13 cellular contexts compared by ENCODE assay signal in the genomic region with DNA sequence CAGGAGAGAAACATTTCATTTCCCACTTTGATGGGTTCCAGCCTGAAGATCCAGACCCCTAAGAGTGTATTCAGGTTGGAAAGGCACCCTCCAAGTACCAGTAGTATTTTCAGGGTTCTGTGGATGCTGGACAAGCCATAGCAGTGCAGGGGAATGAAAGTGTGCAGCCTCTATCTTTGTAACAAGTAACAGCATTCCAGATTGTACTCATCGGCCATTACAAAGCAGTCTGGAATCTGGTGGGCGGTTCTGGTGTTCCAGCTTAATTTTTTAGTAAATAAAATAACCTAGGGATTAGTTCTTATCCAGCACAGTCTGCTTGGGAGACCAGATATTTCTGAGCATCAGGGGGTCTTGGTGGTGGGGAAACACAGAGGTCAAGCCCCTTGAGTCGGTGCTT. TPM values are rescaled to one million over a fixed set of nuclear protein-coding genes. Genes with fewer than 3 reads are reported as not detected.
DNase-seq lines count a peak whose midpoint lies in the region; ATAC-seq, FAIRE-seq and TF ChIP-seq lines count a peak whose summit lies in the region.
"Had no signal": no experiment of that assay in that cellular context is flagged by ENCODE, and none has a peak within 500 bp of the region (broad histone marks: within the 10 kb centered on the region; RNA-seq: fewer than 3 reads in every experiment).

No MANE protein-coding gene starts in this region.

- H3K27ac ChIP-seq in HUES64 (ENCODE audit: low read depth, low read length) (0 out of 2 replicates have a peak overlapping the region, but pooled peaks have one; percentile 3), H1 (ENCODE audit: low read depth, low read length) (no peak overlapping the region)
- H3K27ac ChIP-seq: BLaER1, colonic mucosa, KMS-11, parathyroid adenoma had no signal

- H2AK5ac ChIP-seq in H1 (ENCODE audit: low read depth, low read length) = no peak overlapping the region

- H3K4me3 ChIP-seq in AG04449 (ENCODE audit: low read depth, low read length) (no peak overlapping the region), HUES64 (ENCODE audit: low read length) (no peak overlapping the region), H1 (ENCODE audit: extremely low read depth in 1 of 4, insufficient read depth in 2 of 4, low read depth in 3 of 4, low read length in 4 of 4) (no peak overlapping the region)
- H3K4me3 ChIP-seq: BLaER1, colonic mucosa had no signal

- H3K9me3 ChIP-seq in HUES64 (ENCODE audit: insufficient read depth, low read depth, low read length) (no peaks in the 10 kb centered on the region), H1 (ENCODE audit: insufficient read depth in 2 of 2, low read depth in 1 of 2, low read length in 1 of 2) (no peaks in the 10 kb centered on the region)
- H3K9me3 ChIP-seq: BLaER1, colonic mucosa had no signal

- no peak overlapping the region for H3K14ac ChIP-seq in H1 (ENCODE audit: insufficient read length)

- POLR2A ChIA-PET in AG04449 (lab: Yijun Ruan, JAX) = interaction anchor here (0.6 to 0.7 kb wide), 2 partner anchors 9 to 210 kb away, joined by 3 read pairs; no protein-coding TSS in a partner anchor
- POLR2A ChIA-PET in H1 (lab: Charles Lee; ENCODE audit: partially characterized antibody) = no interaction called here

- no peak overlapping the region for H2AFZ ChIP-seq in H1 (ENCODE audit: low read length)
- H2AFZ ChIP-seq: parathyroid adenoma had no signal

- H2BK20ac ChIP-seq in H1 (ENCODE audit: low read length) = 0 out of 2 replicates have a peak overlapping the region, but pooled peaks have one; percentile 15

- 83% methylated on average over 3 of the region's 3 CpGs for WGBS in HUES64
- 85% methylated on average over 3 of the region's 3 CpGs; no CpG with 5 or more reads in 1 of the 2 experiments for WGBS in H1 (ENCODE audit: extremely low coverage in 1 of 2, insufficient coverage in 1 of 2, insufficient read length in 1 of 2, insufficient replicate concordance in 2 of 2, low coverage in 1 of 2, low lambda C conversion rate in 2 of 2, missing lambda C conversion rate in 1 of 2), 2 experiments

- no peak for TF ChIP-seq EP300 in H1 (IDR thresholded peaks at IDR 0.05; ENCODE audit: borderline replicate concordance in 1 of 2, low read depth in 2 of 2, low read length in 2 of 2)

- H4K8ac ChIP-seq in H1 (ENCODE audit: extremely low read depth, insufficient read depth, low read length) = no peak overlapping the region

- no peak overlapping the region; a peak in 1 of 4 replicates for H3K4me2 ChIP-seq in H1 (ENCODE audit: insufficient read depth in 1 of 2, low read depth in 2 of 2, low read length in 2 of 2)
- H3K4me2 ChIP-seq: KMS-11 had no signal

- peaks cover 8% of the 10 kb centered on the region; the same call in 1 of the 2 replicates for H3K23me2 ChIP-seq in H1 (ENCODE audit: low read depth, low read length)

- H3K36me3 ChIP-seq in HUES64 (ENCODE audit: insufficient read depth, low read length) = no peaks in the 10 kb centered on the region
- no peaks in the 10 kb centered on the region for H3K36me3 ChIP-seq in H1 (ENCODE audit: control insufficient read depth in 2 of 4, insufficient read depth in 4 of 4, low read length in 3 of 4)
- H3K36me3 ChIP-seq: BLaER1, colonic mucosa had no signal

- peak overlapping the region; percentile 2 for H3K18ac ChIP-seq in H1 (ENCODE audit: extremely low read depth, low read length)

- no peaks in the 10 kb centered on the region for H3K27me3 ChIP-seq in HUES64 (ENCODE audit: insufficient read depth, low read length)
- no peaks in the 10 kb centered on the region for H3K27me3 ChIP-seq in H1 (replicated peaks in 1 of 4; ENCODE audit: control insufficient read depth in 3 of 4, extremely low read depth in 1 of 4, insufficient read depth in 3 of 4, low read length in 3 of 4)
- H3K27me3 ChIP-seq: BLaER1, colonic mucosa had no signal

- H3K9ac ChIP-seq in HUES64 (ENCODE audit: low read depth, low read length) = peak overlapping the region; percentile 22; the same call in 1 of the 2 replicates
- H3K9ac ChIP-seq in H1 (replicated peaks in 1 of 4; ENCODE audit: extremely low read depth in 1 of 4, low read depth in 3 of 4, low read length in 3 of 4) = no peak overlapping the region
- H3K9ac ChIP-seq: BLaER1, KMS-11, parathyroid adenoma had no signal

- no peak overlapping the region for H2BK5ac ChIP-seq in H1 (ENCODE audit: low read depth, low read length)

- TF ChIP-seq RAD21 in H1 (IDR thresholded peaks at IDR 0.05 in 1 of 2, conservative IDR thresholded peaks at IDR 0.05 in 1 of 2; ENCODE audit: low read depth in 2 of 2, low read length in 2 of 2) = no peak

- H2BK15ac ChIP-seq in H1 (ENCODE audit: low read length) = no peak overlapping the region; the same call in 1 of the 2 replicates

- H2BK12ac ChIP-seq in H1 (ENCODE audit: low read depth, low read length) = peak overlapping the region; percentile 98; the same call in 1 of the 2 replicates

- H3K79me1 ChIP-seq in H1 (ENCODE audit: low read depth, low read length) = no peaks in the 10 kb centered on the region

- H4K5ac ChIP-seq in H1 (ENCODE audit: insufficient read length, low read depth, low read length) = no peak overlapping the region

- FAIRE-seq in H1 (lab: Jason Lieb, UNC) = no peak
- FAIRE-seq in RCC 7860 (lab: Jason Lieb, UNC) = no peak

- no peak for TF ChIP-seq POLR2A in H1 (IDR thresholded peaks at IDR 0.05; ENCODE audit: control extremely low read depth in 1 of 2, low read depth in 2 of 2, low read length in 2 of 2)

- TF ChIP-seq CTCF in AG04449 (IDR thresholded peaks at IDR 0.05; ENCODE audit: insufficient read depth, low read length, missing control alignments) (no peak), H1 (IDR thresholded peaks at IDR 0.05; ENCODE audit: control extremely low read depth in 1 of 3, insufficient read depth in 1 of 3, low read depth in 1 of 3, low read length in 3 of 3) (no peak)

- H3K23ac ChIP-seq in H1 (ENCODE audit: insufficient read length) = no peak overlapping the region

- H4K91ac ChIP-seq in H1 (replicated peaks; ENCODE audit: insufficient read length, low read length) = no peak overlapping the region

- H4K20me1 ChIP-seq in H1 (replicated peaks in 1 of 2; ENCODE audit: control insufficient read depth in 1 of 2, insufficient read depth in 2 of 2, low read length in 2 of 2) = no peaks in the 10 kb centered on the region
- H4K20me1 ChIP-seq: BLaER1 had no signal

- H3K79me2 ChIP-seq in H1 (ENCODE audit: control insufficient read depth in 1 of 2, insufficient read depth in 2 of 2, low read length in 2 of 2) = no peaks in the 10 kb centered on the region
- H3K79me2 ChIP-seq: parathyroid adenoma had no signal

- H3K4me1 ChIP-seq in HUES64 (ENCODE audit: insufficient read depth, low read length) (peaks cover 31% of the 10 kb centered on the region), H1 (replicated peaks in 1 of 4; ENCODE audit: control insufficient read depth in 3 of 4, insufficient read depth in 4 of 4, low read length in 3 of 4) (peaks cover 4 to 14% (median 11%) of the 10 kb centered on the region in 4 experiments; a peak in 6 of 7 replicates)
- H3K4me1 ChIP-seq: colonic mucosa, parathyroid adenoma had no signal

- peak; percentile 49 for DNase-seq in AG04449 (ENCODE audit: low read depth, low spot score)
- no peak for DNase-seq in H1 (ENCODE audit: low read depth in 1 of 2, low spot score in 2 of 2)
- peak; percentile 53 for DNase-seq in left kidney (ENCODE audit: low read depth, low spot score)
- DNase-seq in activated T-cell treated with anti-CD3 and anti-CD28 coated beads for 4 hours = no peak
- no peak for DNase-seq in NOMO-1 (lab: John Stamatoyannopoulos, UW; ENCODE audit: unreplicated experiment in 2 of 2)
- no peak for DNase-seq in RCC 7860 (ENCODE audit: low spot score)
- DNase-seq: colonic mucosa, T-helper 2 cell had no signal

- H2BK120ac ChIP-seq in H1 (replicated peaks; ENCODE audit: low read depth, low read length) = no peak overlapping the region

- H3K4ac ChIP-seq in H1 (replicated peaks; ENCODE audit: insufficient read length, low read depth, low read length) = no peak overlapping the region

- ATAC-seq in GM21528 (IDR thresholded peaks at IDR 0.05; ENCODE audit: low FRiP score, unreplicated experiment) = no peak

- CTCF ChIA-PET in AG04449 (lab: Yijun Ruan, JAX) = interaction anchor here (2.1 kb wide), 1 partner anchor 9 kb away, joined by 9 read pairs; no protein-coding TSS in a partner anchor
- CTCF ChIA-PET in H1 (lab: Charles Lee; ENCODE audit: partially characterized antibody) = interaction anchor here (6.4 kb wide), 1 partner anchor 34 kb away, joined by 37 read pairs; no protein-coding TSS in a partner anchor

- no peak overlapping the region for H3K56ac ChIP-seq in H1 (replicated peaks; ENCODE audit: insufficient read length, low read depth, low read length)

TF ChIP-seq in H1, 55 proteins besides CTCF, POLR2A, EP300 and RAD21 (continues in another document):
- TF ChIP-seq SRF (IDR thresholded peaks at IDR 0.05; ENCODE audit: low read depth, low read length) (no peak), KDM1A (IDR thresholded peaks at IDR 0.05; ENCODE audit: borderline replicate concordance, low read length) (no peak), TBP (IDR thresholded peaks at IDR 0.05; ENCODE audit: low read depth, low read length) (no peak), GABPA (IDR thresholded peaks at IDR 0.05; ENCODE audit: borderline replicate concordance, insufficient read depth, low read length) (no peak), CBX8 (IDR thresholded peaks at IDR 0.05; ENCODE audit: borderline replicate concordance, low read depth, low read length) (no peak)

RNA-seq across cellular contexts. Expression of gene APLNR, which starts 22.6 kb away (rescaled TPM):
- polyA plus RNA-seq in HUES64 (2013, experiment 1 of 2) = 26.6 TPM
- polyA plus RNA-seq in HUES64 (2013, experiment 2 of 2) = 21.2 TPM
- 0.13 TPM in 1 of 2 replicates, not detected in the other for total RNA-seq in H1 (2021; fragmentation: NEBNext Ultra II Directional; extraction: Animal tissue kit (Norgen Biotek cat#: 25700))
- polyA plus RNA-seq in H1 (2011; rRNA removed) = 0.66 and 0.80 TPM in 2 replicates
- polyA plus RNA-seq in H1 (2011; cell fraction: cytosol; rRNA removed) = 0.25 TPM
- 0.29 TPM for polyA plus RNA-seq in H1 (2011; cell fraction: nucleus; rRNA removed)
- 0.50 to 2.0 TPM (median 1.0 TPM) in 4 replicates for polyA plus RNA-seq in H1 (2012, experiment 1 of 2)
- 2.3 TPM for polyA plus RNA-seq in H1 (2012, experiment 2 of 2)
- polyA plus RNA-seq in H1 (2013, experiment 1 of 2) = 0.26 TPM
- polyA plus RNA-seq in H1 (2013, experiment 2 of 2) = 0.29 TPM
- polyA minus RNA-seq in H1 (2011; rRNA and poly(A)+ RNA removed) = 0.50 and 1.1 TPM in 2 replicates
- polyA minus RNA-seq in H1 (2011; cell fraction: cytosol; rRNA and poly(A)+ RNA removed) = 0.37 TPM
- polyA minus RNA-seq in H1 (2011; cell fraction: nucleus; rRNA and poly(A)+ RNA removed) = not detected

RNA-seq across cellular contexts. Expression of gene LRRC55, which starts 32.7 kb away (rescaled TPM):
- 3.8 TPM for polyA plus RNA-seq in HUES64 (2013, experiment 1 of 2)
- polyA plus RNA-seq in HUES64 (2013, experiment 2 of 2) = 3.6 TPM
- total RNA-seq in H1 (2021; fragmentation: NEBNext Ultra II Directional; extraction: Animal tissue kit (Norgen Biotek cat#: 25700)) = 1.1 and 1.4 TPM in 2 replicates
- polyA plus RNA-seq in H1 (2011; rRNA removed) = 0.62 and 0.64 TPM in 2 replicates
- polyA plus RNA-seq in H1 (2011; cell fraction: cytosol; rRNA removed) = 0.56 TPM
- polyA plus RNA-seq in H1 (2011; cell fraction: nucleus; rRNA removed) = 0.81 TPM
- polyA plus RNA-seq in H1 (2012, experiment 1 of 2) = 0.89 to 1.2 TPM (median 0.97 TPM) in 4 replicates
- 0.49 TPM for polyA plus RNA-seq in H1 (2012, experiment 2 of 2)
- 0.53 TPM for polyA plus RNA-seq in H1 (2013, experiment 1 of 2)
- polyA plus RNA-seq in H1 (2013, experiment 2 of 2) = 0.50 TPM
- 0.68 and 0.79 TPM in 2 replicates for polyA minus RNA-seq in H1 (2011; rRNA and poly(A)+ RNA removed)
- 0.81 TPM for polyA minus RNA-seq in H1 (2011; cell fraction: cytosol; rRNA and poly(A)+ RNA removed)
- polyA minus RNA-seq in H1 (2011; cell fraction: nucleus; rRNA and poly(A)+ RNA removed) = 1.2 TPM

Comparison
In these comparisons a context has a peak if more than half of its experiments do, and no peak if none do; other contexts are left out.
1. DNase-seq: peak in AG04449 (single experiment) and left kidney (single experiment); none in H1 (0 of 2), activated T-cell treated with anti-CD3 and anti-CD28 coated beads for 4 hours (single experiment), NOMO-1 (0 of 2) and RCC 7860 (single experiment).